Comparison of ENCODE assay signal across 20 cellular contexts in the genomic region with DNA sequence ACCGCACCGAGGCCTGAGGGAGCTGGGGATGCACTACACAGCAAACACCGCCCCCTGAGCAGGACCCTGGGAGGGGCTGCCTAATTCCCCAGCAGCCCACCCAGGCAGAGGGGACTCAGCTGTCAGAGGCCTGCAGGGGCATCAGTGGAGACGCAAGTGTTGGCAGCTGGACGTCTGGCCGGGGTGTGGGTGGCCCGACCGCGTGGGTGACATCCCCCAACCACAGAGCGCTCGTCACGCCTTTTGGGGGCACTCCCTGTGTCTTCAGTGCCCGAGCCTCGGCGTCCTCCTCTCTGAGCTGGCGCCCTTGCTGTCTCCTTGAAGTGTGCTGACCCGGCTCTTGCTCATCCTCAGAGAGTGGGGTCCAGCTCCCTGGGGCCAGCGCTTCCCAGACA.
DNase-seq lines count a peak whose midpoint lies in the region; ATAC-seq and TF ChIP-seq lines count a peak whose summit lies in the region.
"Had no signal": no experiment of that assay in that cellular context is flagged by ENCODE, and none has a peak within 500 bp of the region (broad histone marks: within the 10 kb centered on the region; RNA-seq: fewer than 3 reads in every experiment).

No MANE protein-coding gene starts in this region.

- CTCF ChIA-PET in Calu3 (lab: Charles Lee) = no interaction called here

- H3K36me3 ChIP-seq in WERI-Rb-1 = no peaks in the 10 kb centered on the region
- H3K36me3 ChIP-seq: BE2C had no signal

- no peaks in the 10 kb centered on the region for H3K27me3 ChIP-seq in WERI-Rb-1 (ENCODE audit: insufficient read depth, low read depth, severe bottlenecking)

- peak; percentile 39 for DNase-seq in activated effector memory CD4-positive, alpha-beta T cell treated with anti-CD3 and anti-CD28 coated beads, Interleukin-2, amount 50 U/mL, for 16 hours
- no peak for DNase-seq in activated effector memory CD4-positive, alpha-beta T cell treated with Interleukin-2 at 50 U/mL for 16 hours
- peak; percentile 35 for DNase-seq in left lobe of liver (ENCODE audit: low spot score)
- DNase-seq in retina = peak; percentile 57
- DNase-seq in left cardiac atrium = no peak
- no peak for DNase-seq in WERI-Rb-1
- no peak for DNase-seq in Calu3
- DNase-seq: BE2C; Caco-2; CD4-positive, CD25-positive, alpha-beta regulatory T cell; GF-D8; Karpas-422; NCI-H1436 treated with DMSO at 0.1 percent for 48 hours; NCI-H2029 treated with DMSO at 0.1 percent for 48 hours; NCI-H2171; NCI-H526; PC-9 had no signal

- H3K27ac Mint-ChIP-seq in Calu3 (ENCODE audit: unreplicated experiment) = no peak overlapping the region
- H3K27ac Mint-ChIP-seq: GM23338, IgD-negative memory B cell had no signal

- H3K9me3 Mint-ChIP-seq in Calu3 (ENCODE audit: low read depth, unreplicated experiment) = no peaks in the 10 kb centered on the region
- H3K9me3 Mint-ChIP-seq: GM23338 had no signal

- H3K36me3 Mint-ChIP-seq in Calu3 (ENCODE audit: insufficient read depth, unreplicated experiment) = no peaks in the 10 kb centered on the region
- H3K36me3 Mint-ChIP-seq: CD4-positive, CD25-positive, alpha-beta regulatory T cell; IgD-negative memory B cell had no signal

- ATAC-seq in left lobe of liver (no peak), left cardiac atrium (no peak), GM21786 (IDR thresholded peaks at IDR 0.05; ENCODE audit: unreplicated experiment) (no peak)
- ATAC-seq: GM23338 had no signal

- H3K9me3 ChIP-seq in WERI-Rb-1 (ENCODE audit: severe bottlenecking) = no peaks in the 10 kb centered on the region
- H3K9me3 ChIP-seq: BE2C, Caco-2 had no signal

- no peak overlapping the region for H3K4me3 Mint-ChIP-seq in Calu3 (ENCODE audit: low read depth, unreplicated experiment)
- H3K4me3 Mint-ChIP-seq: CD4-positive, CD25-positive, alpha-beta regulatory T cell; GM23338; IgD-negative memory B cell had no signal

- H3K27me3 Mint-ChIP-seq in Calu3 (ENCODE audit: unreplicated experiment) = peaks cover 86% of the 10 kb centered on the region

- H3K4me3 ChIP-seq in WERI-Rb-1 (ENCODE audit: low read depth, low read length) = no peak overlapping the region
- H3K4me3 ChIP-seq: GM23338, PC-9 had no signal

- intact Hi-C loops in left cardiac atrium (cut with DNase I) = no loop called here
- intact Hi-C loops in Calu3 (cut with micrococcal nuclease; ENCODE audit: unreplicated experiment) = no loop called here

- H3K4me1 Mint-ChIP-seq in Calu3 (ENCODE audit: low read depth, unreplicated experiment) = no peaks in the 10 kb centered on the region
- H3K4me1 Mint-ChIP-seq: GM23338, IgD-negative memory B cell had no signal

- BruUV-seq in Calu3 (replicated peaks; lab: Mats Ljungman, UMichigan) = no TSS peak

- no peak overlapping the region for H3K27ac ChIP-seq in WERI-Rb-1
- H3K27ac ChIP-seq: PC-9 had no signal

- no peak for TF ChIP-seq CTCF in WERI-Rb-1 (IDR thresholded peaks at IDR 0.05; ENCODE audit: low read depth, low read length)
- no peak for TF ChIP-seq CTCF in Calu3 (IDR thresholded peaks at IDR 0.05; ENCODE audit: unreplicated experiment)

Comparison
In these comparisons a context has a peak if more than half of its experiments do, and no peak if none do; other contexts are left out.
1. DNase-seq: peak in activated effector memory CD4-positive, alpha-beta T cell treated with anti-CD3 and anti-CD28 coated beads, Interleukin-2, amount 50 U/mL, for 16 hours (single experiment), left lobe of liver (single experiment) and retina (single experiment); none in activated effector memory CD4-positive, alpha-beta T cell treated with Interleukin-2 at 50 U/mL for 16 hours (single experiment), left cardiac atrium (single experiment), WERI-Rb-1 (single experiment) and Calu3 (single experiment).